26 cellular contexts compared by ENCODE assay signal in genomic region chr16:76195648-76196047, GRCh38.
"Had no signal": no experiment of that assay in that cellular context is flagged by ENCODE, and none has a peak within 500 bp of the region (broad histone marks: within the 10 kb centered on the region; RNA-seq: fewer than 3 reads in every experiment).

No MANE protein-coding gene starts in this region.

- H3K27me3 ChIP-seq: left lung, ovary, sigmoid colon, spleen, suprapubic skin, tibial artery, upper lobe of right lung had no signal

- H3K36me3 ChIP-seq: left lung, ovary, prostate gland, sigmoid colon, spleen, suprapubic skin, thoracic aorta, tibial artery, upper lobe of right lung had no signal

- H3K4me3 ChIP-seq: left lung, lung, mucosa of descending colon, ovary, prostate gland, sigmoid colon, spleen, suprapubic skin, thoracic aorta, tibial artery, upper lobe of right lung had no signal

- H3K27ac ChIP-seq: left lung, ovary, prostate gland, spleen, suprapubic skin, thoracic aorta, tibial artery, upper lobe of right lung had no signal

- H3K9me3 ChIP-seq: left lung, mucosa of descending colon, ovary, prostate gland, sigmoid colon, suprapubic skin, thoracic aorta, tibial artery, upper lobe of right lung had no signal

- DNase-seq: hypothalamus; immature natural killer cell; kidney; left lung; midbrain; mucosa of descending colon; naive thymus-derived CD4-positive, alpha-beta T cell; ovary; posterior cingulate gyrus; retina; right cardiac atrium; sigmoid colon; small intestine; spleen; stimulated activated CD4-positive, alpha-beta T cell treated with anti-CD3 and anti-CD28 coated beads, Interleukin-4, amount 100 ng/mL, for 24 hours; stimulated activated naive CD4-positive, alpha-beta T cell; tibial artery; trophoblast cell; upper lobe of right lung had no signal

- H3K4me1 ChIP-seq: left lung, prostate gland, sigmoid colon, spleen, suprapubic skin, tibial artery, upper lobe of right lung had no signal

- ATAC-seq: mucosa of descending colon; naive thymus-derived CD4-positive, alpha-beta T cell; natural killer cell treated with Interleukin-12 subunit alpha and Interleukin-12 subunit beta and Interleukin-15 and Interleukin-18, amount 100 ng/mL, for 72 hours; right cardiac atrium; stimulated activated effector memory CD8-positive, alpha-beta T cell treated with anti-CD3 and anti-CD28 coated beads, Interleukin-12 subunit alpha, Interleukin-12 subunit beta, amount 100 ng/mL, for 72 hours; upper lobe of right lung had no signal

- FAIRE-seq: kidney, small intestine, urothelium cell line had no signal
